ENCODE assay signal across 21 cellular contexts in genomic region chr9:16184964-16185646, GRCh38.
DNase-seq lines count a peak whose midpoint lies in the region; ATAC-seq, FAIRE-seq and TF ChIP-seq lines count a peak whose summit lies in the region.
"Had no signal": no experiment of that assay in that cellular context is flagged by ENCODE, and none has a peak within 500 bp of the region (broad histone marks: within the 10 kb centered on the region; RNA-seq: fewer than 3 reads in every experiment).

No MANE protein-coding gene starts in this region.

- no peak for ATAC-seq in Right ventricle myocardium inferior
- ATAC-seq in HG02623 (IDR thresholded peaks at IDR 0.05; ENCODE audit: unreplicated experiment), result no peak
- ATAC-seq: stimulated activated effector memory CD8-positive, alpha-beta T cell treated with anti-CD3 and anti-CD28 coated beads, Interleukin-12 subunit alpha, Interleukin-12 subunit beta, amount 100 ng/mL, for 72 hours had no signal

- no peak for DNase-seq in GM12892 (ENCODE audit: insufficient read length)
- DNase-seq in MG63, result peak; percentile 92
- peak; percentile 31 for DNase-seq in epithelial cell of esophagus (ENCODE audit: low read depth)
- no peak for DNase-seq in Right ventricle myocardium inferior (ENCODE audit: missing footprints)
- no peak for DNase-seq in NCI-H2227 treated with DMSO at 0.1 percent for 48 hours (lab: John Stamatoyannopoulos, UW)
- no peak for DNase-seq in DMS79 treated with DMSO at 0.1 percent for 48 hours (lab: John Stamatoyannopoulos, UW)
- DNase-seq: activated gamma-delta T cell; amniotic stem cell; CD4-positive, alpha-beta T cell; immature natural killer cell; NCI-H1417; NCI-H82; OCI-M1; T-helper 1 cell had no signal

- TF ChIP-seq CTCF in epithelial cell of esophagus (IDR thresholded peaks at IDR 0.05; ENCODE audit: insufficient read depth, low read depth, low read length, missing control alignments), result no peak

- no peak overlapping the region for H3K9ac ChIP-seq in BLaER1 treated with 17β-estradiol and CSF1 and Interleukin-3, amounts not matched to agents 10 nM and 100 nM
- H3K9ac ChIP-seq: KMS-11 had no signal

- H3K4me1 ChIP-seq in BLaER1 treated with 17β-estradiol and CSF1 and Interleukin-3, amounts not matched to agents 10 nM and 100 nM, result peaks cover 0 to 10% (median 7%) of the 10 kb centered on the region in 10 experiments; a peak in 10 of 20 replicates
- H3K4me1 ChIP-seq: prostate gland had no signal

- H3K27me3 ChIP-seq in BLaER1 treated with 17β-estradiol and CSF1 and Interleukin-3, amounts not matched to agents 10 nM and 100 nM, result no peaks in the 10 kb centered on the region
- H3K27me3 ChIP-seq in MG63, result no peaks in the 10 kb centered on the region

- H3K4me3 ChIP-seq in BLaER1 treated with 17β-estradiol and CSF1 and Interleukin-3, amounts not matched to agents 10 nM and 100 nM, result no peak overlapping the region
- H3K4me3 ChIP-seq in MG63, result no peak overlapping the region
- H3K4me3 ChIP-seq in epithelial cell of esophagus (ENCODE audit: low read length), result no peak overlapping the region
- H3K4me3 ChIP-seq: prostate gland, thoracic aorta had no signal

- peak overlapping the region in 7 of 11 experiments; percentile 7 to 41 (median 30); a peak in 10 of 22 replicates for H3K4me2 ChIP-seq in BLaER1 treated with 17β-estradiol and CSF1 and Interleukin-3, amounts not matched to agents 10 nM and 100 nM
- H3K4me2 ChIP-seq: KMS-11 had no signal

- H3K36me3 ChIP-seq in BLaER1 treated with 17β-estradiol and CSF1 and Interleukin-3, amounts not matched to agents 10 nM and 100 nM, result peaks cover 0 to 5% (median 0%) of the 10 kb centered on the region in 11 experiments; a peak in 1 of 22 replicates
- no peaks in the 10 kb centered on the region for H3K36me3 ChIP-seq in MG63
- H3K36me3 ChIP-seq: prostate gland, thoracic aorta had no signal

- peak; percentile 36 for FAIRE-seq in GM12892 (lab: Jason Lieb, UNC)

- no peak for TF ChIP-seq POLR2A in GM12892 (IDR thresholded peaks at IDR 0.05; ENCODE audit: low read depth, low read length)

- no peaks in the 10 kb centered on the region for H4K20me1 ChIP-seq in BLaER1 treated with 17β-estradiol and CSF1 and Interleukin-3, amounts not matched to agents 10 nM and 100 nM

- H3K9me3 ChIP-seq in BLaER1 treated with 17β-estradiol and CSF1 and Interleukin-3, amounts not matched to agents 10 nM and 100 nM (replicated peaks in 1 of 11), result peaks cover 9 to 26% (median 20%) of the 10 kb centered on the region in 11 experiments
- peaks cover 22% of the 10 kb centered on the region for H3K9me3 ChIP-seq in MG63
- H3K9me3 ChIP-seq: prostate gland had no signal

- intact Hi-C loops in Right ventricle myocardium inferior (cut with DNase I), result no loop called here

- H3K27ac ChIP-seq in BLaER1 treated with 17β-estradiol and CSF1 and Interleukin-3, amounts not matched to agents 10 nM and 100 nM, result no peak overlapping the region
- H3K27ac ChIP-seq: KMS-11, prostate gland, thoracic aorta, VCaP had no signal

Comparison
In these comparisons a context has a peak if more than half of its experiments do, and no peak if none do; other contexts are left out.
1. DNase-seq: peak in MG63 (single experiment) and epithelial cell of esophagus (single experiment); none in GM12892 (single experiment), Right ventricle myocardium inferior (single experiment), NCI-H2227 treated with DMSO at 0.1 percent for 48 hours (single experiment) and DMS79 treated with DMSO at 0.1 percent for 48 hours (single experiment).